20 cellular contexts compared by ENCODE assay signal in the genomic region with DNA sequence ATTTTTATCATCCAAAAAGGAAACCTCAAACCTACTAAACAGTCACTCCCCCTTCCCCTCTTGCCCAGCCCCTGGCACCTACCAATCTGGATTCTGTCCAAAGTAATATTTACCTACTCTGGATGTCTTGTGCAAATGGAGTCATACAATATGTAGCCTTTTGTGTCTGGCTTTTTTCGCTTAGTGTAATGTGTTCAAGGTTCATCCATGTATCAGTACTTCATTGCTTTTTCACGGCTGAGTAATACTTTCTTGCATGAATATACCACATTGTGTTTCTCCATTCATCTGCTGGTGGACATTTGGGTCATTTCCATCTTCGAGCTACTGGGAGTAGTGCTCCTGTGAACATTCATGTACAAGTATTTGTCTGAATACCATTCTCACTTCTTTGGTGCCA.
A peak's percentile ranks its signal among the peaks of the same experiment; 100 is the strongest.
DNase-seq lines count a peak whose midpoint lies in the region; ATAC-seq and TF ChIP-seq lines count a peak whose summit lies in the region.
"Had no signal": no experiment of that assay in that cellular context is flagged by ENCODE, and none has a peak within 500 bp of the region (broad histone marks: within the 10 kb centered on the region; RNA-seq: fewer than 3 reads in every experiment).

No MANE protein-coding gene starts in this region.

- no peaks in the 10 kb centered on the region for H3K36me3 ChIP-seq in BLaER1
- no peaks in the 10 kb centered on the region for H3K36me3 ChIP-seq in uterus

- no peak overlapping the region for H3K4me3 ChIP-seq in BLaER1
- no peak overlapping the region for H3K4me3 ChIP-seq in uterus
- H3K4me3 ChIP-seq: GM12878 had no signal

- H3K27me3 ChIP-seq in BLaER1 (no peaks in the 10 kb centered on the region), uterus (no peaks in the 10 kb centered on the region)

- peaks cover 41% of the 10 kb centered on the region for H3K4me1 ChIP-seq in BLaER1
- peaks cover 3 to 5% of the 10 kb centered on the region in 2 donors for H3K4me1 ChIP-seq in uterus

- H3K4me2 ChIP-seq in BLaER1: peak overlapping the region; percentile 31; the same call in 1 of the 2 replicates
- H3K4me2 ChIP-seq: KMS-11, SK-N-SH had no signal

- intact Hi-C loops in uterus (cut with DNase I; ENCODE audit: low total_unique reads): no loop called here

- DNase-seq in DMS153 treated with DMSO at 0.1 percent for 48 hours (lab: John Stamatoyannopoulos, UW; ENCODE audit: unreplicated experiment) (peak; percentile 20), NCI-H748 treated with DMSO at 0.1 percent for 48 hours (lab: John Stamatoyannopoulos, UW) (peak; percentile 54), left lobe of liver (ENCODE audit: low spot score) (no peak), HCEC 1CT (no peak), uterus (no peak)
- DNase-seq: EL; GOT3; MV-4-11; NCI-H1417 treated with DMSO at 0.1 percent for 48 hours; NCI-H187 treated with DMSO at 0.1 percent for 48 hours; NCI-H2227 treated with DMSO at 0.1 percent for 48 hours; NCI-H524 treated with DMSO at 0.1 percent for 48 hours; NK-92 treated with Interleukin-12 subunit alpha and Interleukin-12 subunit beta, amount 100 ng/mL, for 24 hours; SHP77; SK-N-SH; T-helper 9 cell had no signal

- no peaks in the 10 kb centered on the region for H4K20me1 ChIP-seq in BLaER1

- no peak overlapping the region for H3K27ac ChIP-seq in BLaER1
- no peak overlapping the region for H3K27ac ChIP-seq in uterus
- H3K27ac ChIP-seq: KMS-11 had no signal

- peak; percentile 26 for ATAC-seq in left lobe of liver
- ATAC-seq in HG03196 (IDR thresholded peaks at IDR 0.05; ENCODE audit: unreplicated experiment): no peak
- ATAC-seq: GM12878 had no signal

- no peak for TF ChIP-seq CTCF in uterus (IDR thresholded peaks at IDR 0.05)

- no peak overlapping the region for H3K9ac ChIP-seq in BLaER1
- H3K9ac ChIP-seq: KMS-11, SK-N-SH had no signal

- H3K9me3 ChIP-seq in BLaER1 (no peaks in the 10 kb centered on the region), uterus (no peaks in the 10 kb centered on the region)
- H3K9me3 ChIP-seq: SK-N-SH had no signal

- no peak for TF ChIP-seq POLR2A in uterus (IDR thresholded peaks at IDR 0.05)

Comparison
In these comparisons a context has a peak if more than half of its experiments do, and no peak if none do; other contexts are left out.
1. DNase-seq: peak in DMS153 treated with DMSO at 0.1 percent for 48 hours (single experiment) and NCI-H748 treated with DMSO at 0.1 percent for 48 hours (single experiment); none in left lobe of liver (single experiment), HCEC 1CT (single experiment) and uterus (0 of 2).